ENCODE assay signal across 8 cellular contexts in the genomic region with DNA sequence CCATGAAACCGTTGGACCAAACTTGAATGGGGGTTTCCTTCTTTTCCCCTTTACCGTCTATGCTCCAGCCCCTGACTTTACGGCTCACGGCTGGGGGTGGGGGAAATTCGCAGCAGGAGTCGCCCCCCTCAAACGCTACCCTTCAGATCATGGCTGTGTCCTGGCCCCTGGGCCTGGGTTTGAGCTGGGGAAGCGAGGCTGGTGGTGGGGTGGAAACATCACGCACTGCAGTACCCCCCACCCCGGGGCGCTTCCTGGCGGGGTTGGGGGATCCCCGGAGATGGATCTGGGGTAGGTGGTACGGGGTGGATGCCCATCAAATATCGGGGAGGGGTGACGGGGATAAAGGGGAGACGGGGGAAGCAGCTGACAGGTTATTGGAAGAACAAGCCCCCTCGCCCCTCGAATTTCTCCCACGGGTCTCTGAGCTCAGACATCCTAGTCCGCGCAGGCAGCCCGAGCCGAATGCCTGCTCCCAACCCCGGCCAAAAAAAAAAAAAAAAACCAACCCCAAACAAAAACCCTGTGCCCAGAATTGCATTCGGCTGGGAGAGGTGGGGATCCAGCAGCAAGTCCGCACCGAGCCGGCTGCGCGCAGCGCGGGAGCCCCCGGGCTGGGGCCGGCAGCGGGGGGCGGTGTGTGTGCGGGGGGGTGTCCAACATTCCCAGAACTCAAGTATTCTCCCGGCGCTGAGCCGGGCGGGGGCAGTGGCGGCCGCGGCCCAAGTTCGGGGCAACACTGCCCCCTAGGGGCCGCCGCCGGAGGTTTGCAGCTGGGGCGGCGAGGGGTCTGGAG. TPM values are rescaled to one million over a fixed set of nuclear protein-coding genes. Genes with fewer than 3 reads are reported as not detected.
A peak's percentile ranks its signal among the peaks of the same experiment; 100 is the strongest.
DNase-seq lines count a peak whose midpoint lies in the region; ATAC-seq and TF ChIP-seq lines count a peak whose summit lies in the region.

No MANE protein-coding gene starts in this region.

- H3K36me3 ChIP-seq in neural cell (ENCODE audit: insufficient read depth, low read length): no peaks in the 10 kb centered on the region
- H3K36me3 ChIP-seq in subcutaneous abdominal adipose tissue (ENCODE audit: control insufficient read depth in 5 of 5, insufficient read depth in 5 of 5, low read length in 5 of 5): no peaks in the 10 kb centered on the region

- CTCF ChIA-PET in CD4-positive, alpha-beta T cell (lab: Charles Lee): interaction anchor here (0.6 to 2.4 kb wide), 49 partner anchors 9 to 631 kb away, joined by 3 to 26 read pairs (median 4); a partner anchor contains a TSS

- peak; percentile 57 for ATAC-seq in CD4-positive, alpha-beta T cell (ENCODE audit: poor library complexity)
- ATAC-seq in GM19467 (IDR thresholded peaks at IDR 0.05; ENCODE audit: unreplicated experiment): peak; percentile 41

- H3K4me3 ChIP-seq in foreskin fibroblast (ENCODE audit: low read depth in 1 of 2, low read length in 2 of 2) (peak overlapping the region; percentile 52 to 55), neural cell (ENCODE audit: low read length) (peak overlapping the region; percentile 79), subcutaneous abdominal adipose tissue (ENCODE audit: low read depth in 1 of 5, low read length in 5 of 5) (peak overlapping the region; percentile 69 to 77 (median 73))

- intact Hi-C loops in CD4-positive, alpha-beta T cell (cut with DNase I, micrococcal nuclease): loop anchor here (1.0 to 5.0 kb wide), 12 partner anchors 82 to 602 kb away; a partner anchor contains a TSS

- no peak overlapping the region for H2AFZ ChIP-seq in neural cell (ENCODE audit: low read depth, low read length)

- H3K79me2 ChIP-seq in neural cell (replicated peaks; ENCODE audit: insufficient read depth, low read length): no peaks in the 10 kb centered on the region

- peaks cover 0 to 42% (median 34%) of the 10 kb centered on the region in 5 donors for H3K4me1 ChIP-seq in subcutaneous abdominal adipose tissue (ENCODE audit: control insufficient read depth in 5 of 5, insufficient read depth in 5 of 5, low read length in 5 of 5)

- TF ChIP-seq RAD21 in Ishikawa (IDR thresholded peaks at IDR 0.05; ENCODE audit: low read depth): peak; percentile 84
- TF ChIP-seq RAD21 in neural cell (conservative IDR thresholded peaks at IDR 0.05): peak; percentile 95

- H3K27me3 ChIP-seq in CD4-positive, alpha-beta T cell (ENCODE audit: control insufficient read depth, insufficient read depth, low read length): no peaks in the 10 kb centered on the region
- no peaks in the 10 kb centered on the region for H3K27me3 ChIP-seq in neural cell (ENCODE audit: insufficient read depth, low read depth, low read length)
- peaks cover 0 to 4% (median 0%) of the 10 kb centered on the region in 5 donors for H3K27me3 ChIP-seq in subcutaneous abdominal adipose tissue (ENCODE audit: control insufficient read depth in 5 of 5, insufficient read depth in 4 of 5, low read length in 5 of 5)

- peak overlapping the region; percentile 62 for H3K27ac Mint-ChIP-seq in CD4-positive, alpha-beta T cell

- H3K9ac ChIP-seq in neural cell (ENCODE audit: low read length) (peak overlapping the region; percentile 87), subcutaneous abdominal adipose tissue (ENCODE audit: low read length in 5 of 5) (peak overlapping the region in 4 of 5 donors; percentile 76 to 92 (median 84))

- POLR2A ChIA-PET in CD4-positive, alpha-beta T cell (lab: Charles Lee): interaction anchor here (0.6 to 5.6 kb wide), 16 partner anchors 8 to 1639 kb away, joined by 3 to 138 read pairs (median 3); a partner anchor contains a TSS

- peaks cover 49% of the 10 kb centered on the region for H3K4me1 Mint-ChIP-seq in CD4-positive, alpha-beta T cell (ENCODE audit: low read depth)

- H3K9me3 Mint-ChIP-seq in CD4-positive, alpha-beta T cell: no peaks in the 10 kb centered on the region

- H3K27me3 Mint-ChIP-seq in CD4-positive, alpha-beta T cell: no peaks in the 10 kb centered on the region

- no peaks in the 10 kb centered on the region for H3K9me3 ChIP-seq in CD4-positive, alpha-beta T cell (ENCODE audit: control insufficient read depth, low read length)
- no peaks in the 10 kb centered on the region for H3K9me3 ChIP-seq in neural cell (ENCODE audit: low read length)
- H3K9me3 ChIP-seq in subcutaneous abdominal adipose tissue (ENCODE audit: control insufficient read depth in 5 of 5, low read length in 5 of 5): no peaks in the 10 kb centered on the region

- H4K20me1 ChIP-seq in neural cell (ENCODE audit: insufficient read depth): no peaks in the 10 kb centered on the region

- TF ChIP-seq EP300 in Ishikawa (IDR thresholded peaks at IDR 0.05; ENCODE audit: borderline replicate concordance) (no peak), neural cell (conservative IDR thresholded peaks at IDR 0.05; ENCODE audit: poor library complexity, severe bottlenecking) (no peak)

- H3K36me3 Mint-ChIP-seq in CD4-positive, alpha-beta T cell (ENCODE audit: low read depth): no peaks in the 10 kb centered on the region

- TF ChIP-seq CTCF in CD4-positive, alpha-beta T cell (IDR thresholded peaks at IDR 0.05): peak; percentile 99
- TF ChIP-seq CTCF in foreskin fibroblast (IDR thresholded peaks at IDR 0.05; ENCODE audit: low read depth, low read length): peak; percentile 79
- peak; percentile 98 for TF ChIP-seq CTCF in neural cell (IDR thresholded peaks at IDR 0.05; ENCODE audit: poor library complexity, severe bottlenecking)

- H3K27ac ChIP-seq in CD4-positive, alpha-beta T cell (ENCODE audit: low read depth, low read length): peak overlapping the region; percentile 78
- H3K27ac ChIP-seq in neural cell (ENCODE audit: low read length): peak overlapping the region; percentile 87
- H3K27ac ChIP-seq in subcutaneous abdominal adipose tissue (ENCODE audit: low read depth, low read length): peak overlapping the region; percentile 92

- peak overlapping the region; percentile 92 for H3K4me2 ChIP-seq in neural cell (ENCODE audit: low read length)

- H3K4me3 Mint-ChIP-seq in CD4-positive, alpha-beta T cell: peak overlapping the region; percentile 87

- H3K9me2 ChIP-seq in neural cell (ENCODE audit: insufficient read depth, low read length): no peaks in the 10 kb centered on the region

- DNase-seq in CD4-positive, alpha-beta T cell: peak; percentile 38 to 79 (median 62)
- peak; percentile 69 for DNase-seq in RPMI7951 (ENCODE audit: low read depth)
- DNase-seq in activated gamma-delta T cell treated with anti-CD3 and anti-CD28 coated beads, Interleukin-2, amount 50 U/mL, for 16 hours (ENCODE audit: low read depth): peak; percentile 52
- peak; percentile 47 to 81 for DNase-seq in foreskin fibroblast

- no peaks in the 10 kb centered on the region for H3F3A ChIP-seq in neural cell (ENCODE audit: insufficient read depth, low read length, poor library complexity, severe bottlenecking)

TF ChIP-seq in Ishikawa, 13 proteins besides CTCF, POLR2A, EP300 and RAD21:
- TF ChIP-seq ZBTB7A (IDR thresholded peaks at IDR 0.05; ENCODE audit: low read depth) (peak; percentile 95), TCF12 (IDR thresholded peaks at IDR 0.05; ENCODE audit: low read depth) (peak; percentile 40; the same call in 1 of the 2 replicates), TEAD4 (IDR thresholded peaks at IDR 0.05) (peak; percentile 50), EGR1 (IDR thresholded peaks at IDR 0.05) (no peak; the same call in 1 of the 2 replicates), NFIC (IDR thresholded peaks at IDR 0.05) (0 out of 2 replicates have a peak, but pooled peaks have one; percentile 19), CREB1 (IDR thresholded peaks at IDR 0.05; ENCODE audit: low read depth) (no peak)
TF ChIP-seq in Ishikawa: peak in this region for 4.

TF ChIP-seq in neural cell, 6 proteins besides CTCF, POLR2A, EP300 and RAD21:
- TF ChIP-seq TAF1 (IDR thresholded peaks at IDR 0.05; ENCODE audit: low read depth) (no peak), MXI1 (conservative IDR thresholded peaks at IDR 0.05; ENCODE audit: poor library complexity, severe bottlenecking) (peak; percentile 64), EZH2 (IDR thresholded peaks at IDR 0.05; ENCODE audit: borderline replicate concordance, insufficient read depth, low read length, poor library complexity, severe bottlenecking) (no peak), POLR2AphosphoS5 (IDR thresholded peaks at IDR 0.05) (peak; percentile 23), SMC3 (conservative IDR thresholded peaks at IDR 0.05; ENCODE audit: poor library complexity) (peak; percentile 90)
- TF ChIP-seq, protein P1, sequence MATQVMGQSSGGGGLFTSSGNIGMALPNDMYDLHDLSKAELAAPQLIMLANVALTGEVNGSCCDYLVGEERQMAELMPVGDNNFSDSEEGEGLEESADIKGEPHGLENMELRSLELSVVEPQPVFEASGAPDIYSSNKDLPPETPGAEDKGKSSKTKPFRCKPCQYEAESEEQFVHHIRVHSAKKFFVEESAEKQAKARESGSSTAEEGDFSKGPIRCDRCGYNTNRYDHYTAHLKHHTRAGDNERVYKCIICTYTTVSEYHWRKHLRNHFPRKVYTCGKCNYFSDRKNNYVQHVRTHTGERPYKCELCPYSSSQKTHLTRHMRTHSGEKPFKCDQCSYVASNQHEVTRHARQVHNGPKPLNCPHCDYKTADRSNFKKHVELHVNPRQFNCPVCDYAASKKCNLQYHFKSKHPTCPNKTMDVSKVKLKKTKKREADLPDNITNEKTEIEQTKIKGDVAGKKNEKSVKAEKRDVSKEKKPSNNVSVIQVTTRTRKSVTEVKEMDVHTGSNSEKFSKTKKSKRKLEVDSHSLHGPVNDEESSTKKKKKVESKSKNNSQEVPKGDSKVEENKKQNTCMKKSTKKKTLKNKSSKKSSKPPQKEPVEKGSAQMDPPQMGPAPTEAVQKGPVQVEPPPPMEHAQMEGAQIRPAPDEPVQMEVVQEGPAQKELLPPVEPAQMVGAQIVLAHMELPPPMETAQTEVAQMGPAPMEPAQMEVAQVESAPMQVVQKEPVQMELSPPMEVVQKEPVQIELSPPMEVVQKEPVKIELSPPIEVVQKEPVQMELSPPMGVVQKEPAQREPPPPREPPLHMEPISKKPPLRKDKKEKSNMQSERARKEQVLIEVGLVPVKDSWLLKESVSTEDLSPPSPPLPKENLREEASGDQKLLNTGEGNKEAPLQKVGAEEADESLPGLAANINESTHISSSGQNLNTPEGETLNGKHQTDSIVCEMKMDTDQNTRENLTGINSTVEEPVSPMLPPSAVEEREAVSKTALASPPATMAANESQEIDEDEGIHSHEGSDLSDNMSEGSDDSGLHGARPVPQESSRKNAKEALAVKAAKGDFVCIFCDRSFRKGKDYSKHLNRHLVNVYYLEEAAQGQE (IDR thresholded peaks at IDR 0.05; ENCODE audit: borderline replicate concordance): peak; percentile 56

RNA-seq across cellular contexts. Expression of a gene that starts 59.0 kb away (rescaled TPM):
- total RNA-seq in CD4-positive, alpha-beta T cell: under 1 TPM; 0.50 to 0.91 TPM
- total RNA-seq in RPMI7951 (2014; rRNA removed; shearing (Covaris generic)): 0.39 and 0.60 TPM in 2 replicates
- not detected in 2 replicates for polyA plus RNA-seq in neural cell
- 0.12 TPM in 1 of 2 replicates, not detected in the other for polyA minus RNA-seq in neural cell

Comparison
In these comparisons a context has a peak if more than half of its experiments do, and no peak if none do; other contexts are left out.
1. Peak in every context shown above with its lines: DNase-seq, ATAC-seq, H3K4me3 ChIP-seq and H3K27ac ChIP-seq.